Comparison of ENCODE assay signal across 1 cellular context in the genomic region with DNA sequence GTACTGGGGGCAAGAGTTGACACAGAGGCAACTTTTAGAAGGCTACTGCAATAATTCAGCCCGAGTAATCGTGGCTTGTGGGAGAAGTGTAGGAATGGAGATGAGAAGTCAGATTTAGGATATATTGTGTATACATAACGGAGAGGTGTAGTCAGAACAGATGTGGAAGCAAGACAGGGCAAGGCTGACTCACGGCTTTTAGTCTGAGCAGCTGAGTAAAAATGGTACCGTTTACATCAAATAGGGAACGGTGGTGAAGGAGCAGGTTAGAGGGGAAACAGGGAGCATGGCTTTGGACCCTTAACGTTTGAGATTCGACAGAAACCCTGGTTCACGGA.
TF ChIP-seq lines count a peak whose summit lies in the region.

No MANE protein-coding gene starts in this region.

TF ChIP-seq in K562, 482 proteins besides CTCF, POLR2A, EP300 and RAD21 (continued from another document and continues in another):
- TF ChIP-seq ZNF766 (CRISPR knock-in tag; conservative IDR thresholded peaks at IDR 0.05) (0 out of 2 replicates have a peak, but pooled peaks have one; percentile 18), IRF2 (CRISPR knock-in tag; IDR thresholded peaks at IDR 0.05) (no peak), MEIS2 (IDR thresholded peaks at IDR 0.05; ENCODE audit: partially characterized antibody) (peak; percentile 10), NBN (IDR thresholded peaks at IDR 0.05; ENCODE audit: low read depth) (0 out of 2 replicates have a peak, but pooled peaks have one; percentile 52), FOXK2 (conservative IDR thresholded peaks at IDR 0.05 in 1 of 2, IDR thresholded peaks at IDR 0.05 in 1 of 2; ENCODE audit: low read depth in 2 of 2) (peak in 1 of 2 experiments; percentile 53; a peak in 1 of 4 replicates), ZNF316 (IDR thresholded peaks at IDR 0.05) (0 out of 2 replicates have a peak, but pooled peaks have one; percentile 1), ZC3H4 (CRISPR knock-in tag; IDR thresholded peaks at IDR 0.05; ENCODE audit: borderline replicate concordance) (peak; percentile 92; the same call in 1 of the 2 replicates), ARID1B (IDR thresholded peaks at IDR 0.05) (peak; percentile 73), ARNT (IDR thresholded peaks at IDR 0.05) (peak in 1 of 2 experiments; percentile 68; a peak in 1 of 4 replicates), YBX1 (IDR thresholded peaks at IDR 0.05) (no peak), FOXA3 (CRISPR knock-in tag; conservative IDR thresholded peaks at IDR 0.05 in 1 of 2, IDR thresholded peaks at IDR 0.05 in 1 of 2) (peak in 1 of 2 experiments; percentile 8; a peak in 1 of 4 replicates), C11orf30 (IDR thresholded peaks at IDR 0.05; ENCODE audit: low read depth) (peak; percentile 32; the same call in 1 of the 2 replicates), HDAC2 (IDR thresholded peaks at IDR 0.05) (peak; percentile 26; the same call in 1 of the 2 replicates), POLR2G (IDR thresholded peaks at IDR 0.05; ENCODE audit: low read depth, low read length) (no peak), SMARCE1 (IDR thresholded peaks at IDR 0.05) (peak; percentile 70), ELF4 (CRISPR knock-in tag; IDR thresholded peaks at IDR 0.05) (peak; percentile 67), ZNF76 (CRISPR knock-in tag; IDR thresholded peaks at IDR 0.05; ENCODE audit: borderline replicate concordance) (0 out of 2 replicates have a peak, but pooled peaks have one; percentile 10), ZEB2 (IDR thresholded peaks at IDR 0.05) (peak; percentile 40; the same call in 1 of the 2 replicates), KAT7 (CRISPR knock-in tag; IDR thresholded peaks at IDR 0.05; ENCODE audit: borderline replicate concordance) (0 out of 2 replicates have a peak, but pooled peaks have one; percentile 68), BCL6 (CRISPR knock-in tag; IDR thresholded peaks at IDR 0.05) (0 out of 2 replicates have a peak, but pooled peaks have one; percentile 7), ZNF12 (CRISPR knock-in tag; IDR thresholded peaks at IDR 0.05) (no peak), TOE1 (IDR thresholded peaks at IDR 0.05; ENCODE audit: borderline replicate concordance) (0 out of 2 replicates have a peak, but pooled peaks have one; percentile 27), TOE1 (CRISPR knock-in tag; IDR thresholded peaks at IDR 0.05; ENCODE audit: borderline replicate concordance, low read depth) (no peak), ZFP1 (CRISPR knock-in tag; IDR thresholded peaks at IDR 0.05) (no peak), NFE2 (IDR thresholded peaks at IDR 0.05; ENCODE audit: low read depth) (peak; percentile 32; the same call in 1 of the 2 replicates), SMARCA4 (IDR thresholded peaks at IDR 0.05) (peak; percentile 73; the same call in 1 of the 2 replicates), ZNF311 (CRISPR knock-in tag; IDR thresholded peaks at IDR 0.05) (peak; percentile 6; the same call in 1 of the 2 replicates)
- TF ChIP-seq, protein P1, sequence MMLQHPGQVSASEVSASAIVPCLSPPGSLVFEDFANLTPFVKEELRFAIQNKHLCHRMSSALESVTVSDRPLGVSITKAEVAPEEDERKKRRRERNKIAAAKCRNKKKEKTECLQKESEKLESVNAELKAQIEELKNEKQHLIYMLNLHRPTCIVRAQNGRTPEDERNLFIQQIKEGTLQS (IDR thresholded peaks at IDR 0.05), result peak; percentile 72
- TF ChIP-seq, protein P1 (CRISPR knock-in tag; conservative IDR thresholded peaks at IDR 0.05), result no peak
- TF ChIP-seq, protein P2, sequence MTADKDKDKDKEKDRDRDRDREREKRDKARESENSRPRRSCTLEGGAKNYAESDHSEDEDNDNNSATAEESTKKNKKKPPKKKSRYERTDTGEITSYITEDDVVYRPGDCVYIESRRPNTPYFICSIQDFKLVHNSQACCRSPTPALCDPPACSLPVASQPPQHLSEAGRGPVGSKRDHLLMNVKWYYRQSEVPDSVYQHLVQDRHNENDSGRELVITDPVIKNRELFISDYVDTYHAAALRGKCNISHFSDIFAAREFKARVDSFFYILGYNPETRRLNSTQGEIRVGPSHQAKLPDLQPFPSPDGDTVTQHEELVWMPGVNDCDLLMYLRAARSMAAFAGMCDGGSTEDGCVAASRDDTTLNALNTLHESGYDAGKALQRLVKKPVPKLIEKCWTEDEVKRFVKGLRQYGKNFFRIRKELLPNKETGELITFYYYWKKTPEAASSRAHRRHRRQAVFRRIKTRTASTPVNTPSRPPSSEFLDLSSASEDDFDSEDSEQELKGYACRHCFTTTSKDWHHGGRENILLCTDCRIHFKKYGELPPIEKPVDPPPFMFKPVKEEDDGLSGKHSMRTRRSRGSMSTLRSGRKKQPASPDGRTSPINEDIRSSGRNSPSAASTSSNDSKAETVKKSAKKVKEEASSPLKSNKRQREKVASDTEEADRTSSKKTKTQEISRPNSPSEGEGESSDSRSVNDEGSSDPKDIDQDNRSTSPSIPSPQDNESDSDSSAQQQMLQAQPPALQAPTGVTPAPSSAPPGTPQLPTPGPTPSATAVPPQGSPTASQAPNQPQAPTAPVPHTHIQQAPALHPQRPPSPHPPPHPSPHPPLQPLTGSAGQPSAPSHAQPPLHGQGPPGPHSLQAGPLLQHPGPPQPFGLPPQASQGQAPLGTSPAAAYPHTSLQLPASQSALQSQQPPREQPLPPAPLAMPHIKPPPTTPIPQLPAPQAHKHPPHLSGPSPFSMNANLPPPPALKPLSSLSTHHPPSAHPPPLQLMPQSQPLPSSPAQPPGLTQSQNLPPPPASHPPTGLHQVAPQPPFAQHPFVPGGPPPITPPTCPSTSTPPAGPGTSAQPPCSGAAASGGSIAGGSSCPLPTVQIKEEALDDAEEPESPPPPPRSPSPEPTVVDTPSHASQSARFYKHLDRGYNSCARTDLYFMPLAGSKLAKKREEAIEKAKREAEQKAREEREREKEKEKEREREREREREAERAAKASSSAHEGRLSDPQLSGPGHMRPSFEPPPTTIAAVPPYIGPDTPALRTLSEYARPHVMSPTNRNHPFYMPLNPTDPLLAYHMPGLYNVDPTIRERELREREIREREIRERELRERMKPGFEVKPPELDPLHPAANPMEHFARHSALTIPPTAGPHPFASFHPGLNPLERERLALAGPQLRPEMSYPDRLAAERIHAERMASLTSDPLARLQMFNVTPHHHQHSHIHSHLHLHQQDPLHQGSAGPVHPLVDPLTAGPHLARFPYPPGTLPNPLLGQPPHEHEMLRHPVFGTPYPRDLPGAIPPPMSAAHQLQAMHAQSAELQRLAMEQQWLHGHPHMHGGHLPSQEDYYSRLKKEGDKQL (CRISPR knock-in tag; IDR thresholded peaks at IDR 0.05; ENCODE audit: borderline replicate concordance), result no peak
- TF ChIP-seq, protein P3, sequence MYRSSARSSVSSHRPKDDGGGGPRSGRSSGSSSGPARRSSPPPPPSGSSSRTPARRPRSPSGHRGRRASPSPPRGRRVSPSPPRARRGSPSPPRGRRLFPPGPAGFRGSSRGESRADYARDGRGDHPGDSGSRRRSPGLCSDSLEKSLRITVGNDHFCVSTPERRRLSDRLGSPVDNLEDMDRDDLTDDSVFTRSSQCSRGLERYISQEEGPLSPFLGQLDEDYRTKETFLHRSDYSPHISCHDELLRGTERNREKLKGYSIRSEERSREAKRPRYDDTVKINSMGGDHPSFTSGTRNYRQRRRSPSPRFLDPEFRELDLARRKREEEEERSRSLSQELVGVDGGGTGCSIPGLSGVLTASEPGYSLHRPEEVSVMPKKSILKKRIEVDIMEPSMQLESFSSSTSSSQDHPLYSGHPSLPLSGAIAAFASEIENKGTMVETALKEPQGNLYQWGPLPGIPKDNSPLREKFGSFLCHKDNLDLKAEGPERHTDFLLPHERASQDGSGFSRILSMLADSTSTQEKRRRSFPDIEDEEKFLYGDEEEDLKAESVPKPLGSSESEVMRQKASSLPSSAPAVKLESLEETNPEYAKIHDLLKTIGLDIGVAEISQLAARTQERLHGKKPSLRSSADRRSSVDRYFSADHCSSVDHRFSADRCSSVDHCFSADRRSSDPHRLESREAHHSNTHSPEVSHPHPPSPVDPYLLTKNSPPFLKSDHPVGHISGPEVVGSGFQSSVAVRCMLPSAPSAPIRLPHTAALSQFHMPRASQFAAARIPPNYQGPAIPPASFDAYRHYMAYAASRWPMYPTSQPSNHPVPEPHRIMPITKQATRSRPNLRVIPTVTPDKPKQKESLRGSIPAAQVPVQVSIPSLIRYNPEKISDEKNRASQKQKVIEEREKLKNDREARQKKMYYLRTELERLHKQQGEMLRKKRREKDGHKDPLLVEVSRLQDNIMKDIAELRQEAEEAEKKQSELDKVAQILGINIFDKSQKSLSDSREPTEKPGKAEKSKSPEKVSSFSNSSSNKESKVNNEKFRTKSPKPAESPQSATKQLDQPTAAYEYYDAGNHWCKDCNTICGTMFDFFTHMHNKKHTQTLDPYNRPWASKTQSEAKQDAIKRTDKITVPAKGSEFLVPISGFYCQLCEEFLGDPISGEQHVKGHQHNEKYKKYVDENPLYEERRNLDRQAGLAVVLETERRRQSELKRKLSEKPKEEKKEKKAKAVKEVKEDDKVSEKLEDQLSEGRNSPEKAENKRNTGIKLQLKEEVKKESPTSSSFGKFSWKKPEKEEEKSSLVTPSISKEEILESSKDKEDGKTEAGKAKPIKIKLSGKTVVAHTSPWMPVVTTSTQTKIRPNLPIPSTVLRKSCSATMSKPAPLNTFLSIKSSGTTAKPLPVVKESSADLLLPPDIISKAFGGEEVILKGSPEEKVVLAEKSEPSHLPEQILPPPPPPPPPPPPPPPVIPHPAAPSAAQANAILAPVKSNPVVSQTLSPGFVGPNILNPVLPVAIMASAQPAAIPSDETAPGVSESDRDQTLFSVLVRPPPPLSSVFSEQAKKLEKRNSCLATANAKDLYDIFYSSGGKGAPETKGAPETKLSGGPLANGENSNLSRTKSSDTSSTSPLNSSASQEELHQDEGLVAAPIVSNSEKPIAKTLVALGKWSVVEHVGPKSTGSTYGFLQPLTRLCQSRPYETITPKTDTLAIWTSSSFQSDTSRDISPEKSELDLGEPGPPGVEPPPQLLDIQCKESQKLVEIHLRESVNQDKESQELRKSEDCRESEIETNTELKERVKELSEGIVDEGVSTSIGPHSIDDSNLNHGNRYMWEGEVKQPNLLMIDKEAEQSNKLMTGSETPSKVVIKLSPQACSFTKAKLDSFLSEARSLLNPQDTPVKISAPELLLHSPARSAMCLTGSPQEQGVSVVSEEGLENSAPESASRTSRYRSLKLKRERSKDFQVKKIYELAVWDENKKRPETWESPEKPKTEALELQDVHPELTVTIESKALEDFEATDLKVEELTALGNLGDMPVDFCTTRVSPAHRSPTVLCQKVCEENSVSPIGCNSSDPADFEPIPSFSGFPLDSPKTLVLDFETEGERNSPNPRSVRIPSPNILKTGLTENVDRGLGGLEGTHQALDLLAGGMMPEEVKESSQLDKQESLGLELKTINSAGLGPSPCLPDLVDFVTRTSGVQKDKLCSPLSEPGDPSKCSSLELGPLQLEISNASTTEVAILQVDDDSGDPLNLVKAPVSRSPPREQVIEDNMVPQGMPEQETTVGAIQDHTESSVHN (IDR thresholded peaks at IDR 0.05; ENCODE audit: borderline replicate concordance in 1 of 2, low read depth in 1 of 2), result 0 out of 4 replicates have a peak, but pooled peaks of 1 of the 2 experiments have one; percentile 44
- TF ChIP-seq, protein P4, sequence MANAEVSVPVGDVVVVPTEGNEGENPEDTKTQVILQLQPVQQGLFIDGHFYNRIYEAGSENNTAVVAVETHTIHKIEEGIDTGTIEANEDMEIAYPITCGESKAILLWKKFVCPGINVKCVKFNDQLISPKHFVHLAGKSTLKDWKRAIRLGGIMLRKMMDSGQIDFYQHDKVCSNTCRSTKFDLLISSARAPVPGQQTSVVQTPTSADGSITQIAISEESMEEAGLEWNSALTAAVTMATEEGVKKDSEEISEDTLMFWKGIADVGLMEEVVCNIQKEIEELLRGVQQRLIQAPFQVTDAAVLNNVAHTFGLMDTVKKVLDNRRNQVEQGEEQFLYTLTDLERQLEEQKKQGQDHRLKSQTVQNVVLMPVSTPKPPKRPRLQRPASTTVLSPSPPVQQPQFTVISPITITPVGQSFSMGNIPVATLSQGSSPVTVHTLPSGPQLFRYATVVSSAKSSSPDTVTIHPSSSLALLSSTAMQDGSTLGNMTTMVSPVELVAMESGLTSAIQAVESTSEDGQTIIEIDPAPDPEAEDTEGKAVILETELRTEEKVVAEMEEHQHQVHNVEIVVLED (CRISPR knock-in tag; IDR thresholded peaks at IDR 0.05), result no peak
- TF ChIP-seq, protein P5, sequence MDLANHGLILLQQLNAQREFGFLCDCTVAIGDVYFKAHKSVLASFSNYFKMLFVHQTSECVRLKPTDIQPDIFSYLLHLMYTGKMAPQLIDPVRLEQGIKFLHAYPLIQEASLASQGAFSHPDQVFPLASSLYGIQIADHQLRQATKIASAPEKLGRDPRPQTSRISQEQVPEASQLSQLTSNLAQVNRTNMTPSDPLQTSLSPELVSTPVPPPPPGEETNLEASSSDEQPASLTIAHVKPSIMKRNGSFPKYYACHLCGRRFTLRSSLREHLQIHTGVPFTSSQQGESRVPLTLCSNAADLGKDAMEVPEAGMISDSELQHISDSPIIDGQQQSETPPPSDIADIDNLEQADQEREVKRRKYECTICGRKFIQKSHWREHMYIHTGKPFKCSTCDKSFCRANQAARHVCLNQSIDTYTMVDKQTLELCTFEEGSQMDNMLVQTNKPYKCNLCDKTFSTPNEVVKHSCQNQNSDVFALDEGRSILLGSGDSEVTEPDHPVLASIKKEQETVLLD (IDR thresholded peaks at IDR 0.05), result no peak
- TF ChIP-seq, protein P6, sequence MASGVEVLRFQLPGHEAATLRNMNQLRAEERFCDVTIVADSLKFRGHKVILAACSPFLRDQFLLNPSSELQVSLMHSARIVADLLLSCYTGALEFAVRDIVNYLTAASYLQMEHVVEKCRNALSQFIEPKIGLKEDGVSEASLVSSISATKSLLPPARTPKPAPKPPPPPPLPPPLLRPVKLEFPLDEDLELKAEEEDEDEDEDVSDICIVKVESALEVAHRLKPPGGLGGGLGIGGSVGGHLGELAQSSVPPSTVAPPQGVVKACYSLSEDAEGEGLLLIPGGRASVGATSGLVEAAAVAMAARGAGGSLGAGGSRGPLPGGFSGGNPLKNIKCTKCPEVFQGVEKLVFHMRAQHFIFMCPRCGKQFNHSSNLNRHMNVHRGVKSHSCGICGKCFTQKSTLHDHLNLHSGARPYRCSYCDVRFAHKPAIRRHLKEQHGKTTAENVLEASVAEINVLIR (CRISPR knock-in tag; IDR thresholded peaks at IDR 0.05), result no peak
- TF ChIP-seq, protein P7, sequence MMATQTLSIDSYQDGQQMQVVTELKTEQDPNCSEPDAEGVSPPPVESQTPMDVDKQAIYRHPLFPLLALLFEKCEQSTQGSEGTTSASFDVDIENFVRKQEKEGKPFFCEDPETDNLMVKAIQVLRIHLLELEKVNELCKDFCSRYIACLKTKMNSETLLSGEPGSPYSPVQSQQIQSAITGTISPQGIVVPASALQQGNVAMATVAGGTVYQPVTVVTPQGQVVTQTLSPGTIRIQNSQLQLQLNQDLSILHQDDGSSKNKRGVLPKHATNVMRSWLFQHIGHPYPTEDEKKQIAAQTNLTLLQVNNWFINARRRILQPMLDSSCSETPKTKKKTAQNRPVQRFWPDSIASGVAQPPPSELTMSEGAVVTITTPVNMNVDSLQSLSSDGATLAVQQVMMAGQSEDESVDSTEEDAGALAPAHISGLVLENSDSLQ (IDR thresholded peaks at IDR 0.05), result 0 out of 2 replicates have a peak, but pooled peaks have one; percentile 9
